In the genomic region with DNA sequence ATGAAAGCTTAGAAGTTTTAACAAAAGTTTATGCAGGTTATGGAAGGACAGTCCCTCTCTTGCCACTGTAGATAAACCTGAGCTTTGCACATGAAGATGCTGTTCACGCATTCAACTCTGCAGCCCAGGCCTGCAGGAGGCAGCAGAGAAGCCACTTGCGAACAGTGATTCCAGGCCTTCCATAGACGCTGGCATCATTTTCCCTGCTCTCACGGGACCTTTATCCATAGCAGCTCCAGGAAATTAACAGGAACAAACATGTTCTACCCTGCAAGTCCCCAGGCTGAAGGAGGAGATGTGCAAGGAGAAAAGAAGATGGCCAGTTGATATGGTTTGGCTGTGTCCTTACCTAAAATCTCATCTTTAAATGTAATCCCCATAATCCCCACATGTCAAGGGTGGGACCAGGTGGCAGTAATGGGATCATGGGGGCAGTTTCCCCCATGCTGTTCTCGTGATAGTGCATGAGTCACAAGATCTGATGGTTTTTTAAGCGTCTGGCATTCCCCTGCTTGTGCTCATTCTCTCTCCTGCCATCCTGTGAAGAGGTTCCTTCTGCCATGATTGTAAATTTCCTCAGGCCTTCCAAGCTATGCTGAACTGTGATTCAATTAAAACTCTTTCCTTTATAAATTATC, we compare ENCODE assay signal across 12 cellular contexts. TPM values are rescaled to one million over a fixed set of nuclear protein-coding genes. Genes with fewer than 3 reads are reported as not detected.
A peak's percentile ranks its signal among the peaks of the same experiment; 100 is the strongest.
DNase-seq lines count a peak whose midpoint lies in the region; ATAC-seq, FAIRE-seq and TF ChIP-seq lines count a peak whose summit lies in the region.
"Had no signal": no experiment of that assay in that cellular context is flagged by ENCODE, and none has a peak within 500 bp of the region (broad histone marks: within the 10 kb centered on the region; RNA-seq: fewer than 3 reads in every experiment).

No MANE protein-coding gene starts in this region.

- H3K9me3 ChIP-seq in GM12878 (replicated peaks; ENCODE audit: control insufficient read depth, insufficient read depth, low read length): no peaks in the 10 kb centered on the region
- H3K9me3 ChIP-seq in sigmoid colon: no peaks in the 10 kb centered on the region

- no peak overlapping the region for H3K4me2 ChIP-seq in GM12878 (ENCODE audit: control insufficient read depth, insufficient read depth)

- SMC1A ChIA-PET in GM12878 (lab: Charles Lee; ENCODE audit: uncharacterized antibody, unreplicated experiment): interaction anchor here (0.7 to 5.0 kb wide), 7 partner anchors 9 to 90 kb away, joined by 3 to 35 read pairs (median 3); no protein-coding TSS in a partner anchor

- RAD21 ChIA-PET in GM12878 (lab: Charles Lee; ENCODE audit: unreplicated experiment): interaction anchor here (1.5 to 3.0 kb wide), 3 partner anchors 47 to 89 kb away, joined by 3 to 17 read pairs (median 3); no protein-coding TSS in a partner anchor

- H3K4me3 ChIP-seq in HFF-Myc (replicated peaks; ENCODE audit: low read depth, low read length) (no peak overlapping the region), GM12878 (no peak overlapping the region), sigmoid colon (no peak overlapping the region)
- H3K4me3 ChIP-seq: SK-N-MC had no signal

- H3K79me2 ChIP-seq in GM12878 (ENCODE audit: control insufficient read depth, insufficient read depth, low read length): no peaks in the 10 kb centered on the region

- TF ChIP-seq POLR2A in GM12878 (IDR thresholded peaks at IDR 0.05; ENCODE audit: low read depth, low read length) (no peak), sigmoid colon (IDR thresholded peaks at IDR 0.05) (no peak)

- TF ChIP-seq EP300 in GM12878 (IDR thresholded peaks at IDR 0.05; ENCODE audit: borderline replicate concordance in 1 of 2, control insufficient read depth in 1 of 2, low read depth in 2 of 2, low read length in 2 of 2) (no peak), sigmoid colon (IDR thresholded peaks at IDR 0.05) (no peak)

- TF ChIP-seq CTCF in HFF-Myc (IDR thresholded peaks at IDR 0.05; ENCODE audit: low read depth, low read length, missing control alignments) (peak; percentile 34), GM12878 (IDR thresholded peaks at IDR 0.05 in 2 of 3, conservative IDR thresholded peaks at IDR 0.05 in 1 of 3; ENCODE audit: control insufficient read depth in 2 of 3, extremely low read depth in 1 of 3, insufficient read depth in 1 of 3, low read depth in 3 of 3, low read length in 3 of 3) (peak; percentile 12 to 29 (median 16); a peak in 3 of 6 replicates), mesothelial cell of epicardium (IDR thresholded peaks at IDR 0.05; ENCODE audit: unreplicated experiment) (no peak), sigmoid colon (IDR thresholded peaks at IDR 0.05) (no peak)

- H3K36me3 ChIP-seq in GM12878 (ENCODE audit: control insufficient read depth in 2 of 2, insufficient read depth in 2 of 2, low read length in 1 of 2) (peaks cover 0 to 4% of the 10 kb centered on the region in 2 experiments; a peak in 2 of 4 replicates), sigmoid colon (no peaks in the 10 kb centered on the region)

- POLR2A ChIA-PET in GM12878 (lab: Charles Lee): no interaction called here

- H4K20me1 ChIP-seq in GM12878 (ENCODE audit: control insufficient read depth, insufficient read depth): no peaks in the 10 kb centered on the region

- H2AFZ ChIP-seq in GM12878 (ENCODE audit: control insufficient read depth, low read depth, low read length): no peak overlapping the region

- H3K9ac ChIP-seq in GM12878 (ENCODE audit: control insufficient read depth, insufficient read depth, low read length): no peak overlapping the region

- H3K27me3 ChIP-seq in GM12878 (replicated peaks in 1 of 2; ENCODE audit: control insufficient read depth in 2 of 2, insufficient read depth in 2 of 2, low read length in 1 of 2) (no peaks in the 10 kb centered on the region), sigmoid colon (no peaks in the 10 kb centered on the region)

- FAIRE-seq in GM12878 (lab: Jason Lieb, UNC): no peak
- FAIRE-seq: islet of Langerhans had no signal

- ATAC-seq in GM12878: no peak; the same call in 2 of the 3 replicates

- H3K4me3 Mint-ChIP-seq in mesothelial cell of epicardium: no peak overlapping the region

- intact Hi-C loops in GM12878 (cut with micrococcal nuclease; ENCODE audit: unreplicated experiment): loop anchor here (5.0 kb wide), 1 partner anchor 89 kb away; no protein-coding TSS in a partner anchor
- intact Hi-C loops in sigmoid colon (cut with DNase I): no loop called here

- H3K27ac ChIP-seq in GM12878 (ENCODE audit: control insufficient read depth, insufficient read depth) (no peak overlapping the region), sigmoid colon (no peak overlapping the region)
- H3K27ac ChIP-seq: SK-N-MC had no signal

- WGBS in GM12878 (ENCODE audit: insufficient coverage, insufficient replicate concordance, low lambda C conversion rate, missing lambda C conversion rate): 74% methylated on average over 6 of the region's 6 CpGs
- 91 to 92% methylated on average over 6 of the region's 6 CpGs for WGBS in sigmoid colon, 2 donors

- peaks cover 46% of the 10 kb centered on the region for H3K4me1 Mint-ChIP-seq in mesothelial cell of epicardium

- H3K9me3 Mint-ChIP-seq in mesothelial cell of epicardium: peaks cover 14% of the 10 kb centered on the region

- TF ChIP-seq RAD21 in GM12878 (IDR thresholded peaks at IDR 0.05; ENCODE audit: insufficient read depth, low read depth, low read length): no peak

- H3K27me3 Mint-ChIP-seq in mesothelial cell of epicardium (ENCODE audit: low read depth): no peaks in the 10 kb centered on the region

- BruUV-seq in GM12878 (replicated peaks; lab: Mats Ljungman, UMichigan): no TSS peak

- in situ Hi-C loops in GM12878 (cut with MboI): no loop called here

- DNase-seq in DMS53 treated with DMSO at 0.1 percent for 48 hours (lab: John Stamatoyannopoulos, UW; ENCODE audit: unreplicated experiment) (peak; percentile 17), HFF-Myc (ENCODE audit: extremely low read depth, low read depth) (no peak), GM12878 (ENCODE audit: low read depth, low spot score) (no peak), mesothelial cell of epicardium (ENCODE audit: low spot score in 2 of 2, unreplicated experiment in 2 of 2) (no peak), NCI-H2107 (lab: John Stamatoyannopoulos, UW) (no peak), NCI-H2171 treated with DMSO at 0.1 percent for 48 hours (lab: John Stamatoyannopoulos, UW) (no peak), sigmoid colon (no peak), anterior cingulate cortex (lab: John Stamatoyannopoulos, UW) (no peak)
- DNase-seq: NCI-H1694 treated with DMSO at 0.1 percent for 48 hours had no signal

- CTCF ChIA-PET in GM12878 (lab: Yijun Ruan, JAX): interaction anchor here (0.7 to 5.2 kb wide), 6 partner anchors 10 to 354 kb away, joined by 3 to 27 read pairs (median 5); no protein-coding TSS in a partner anchor

- peak overlapping the region; percentile 58 for H3K27ac Mint-ChIP-seq in mesothelial cell of epicardium

- H3K4me1 ChIP-seq in GM12878 (ENCODE audit: control insufficient read depth, insufficient read depth, low read length) (no peaks in the 10 kb centered on the region; the same call in 1 of the 2 replicates), sigmoid colon (peaks cover 0 to 15% (median 3%) of the 10 kb centered on the region in 4 donors)

- peaks cover 2% of the 10 kb centered on the region for H3K36me3 Mint-ChIP-seq in mesothelial cell of epicardium

RNA-seq across cellular contexts. Expression of gene ERP27, which starts 2.0 kb away (rescaled TPM):
- 6.5 and 6.7 TPM in 2 replicates for total RNA-seq in GM12878 (2013; cell fraction: nucleolus; rRNA removed)
- 1.0 and 1.6 TPM in 2 replicates for total RNA-seq in GM12878 (2014; rRNA removed)
- 1.5 and 1.8 TPM in 2 replicates for total RNA-seq in GM12878 (2014; rRNA removed; fragmentation: Illumina TruSeq; extraction: Trizol)
- 0.93 and 1.1 TPM in 2 replicates for total RNA-seq in GM12878 (2021)
- 0.96 TPM for polyA plus RNA-seq in GM12878 (2011; ENCODE audit: low read depth)
- polyA plus RNA-seq in GM12878 (2011; rRNA removed): 2.0 and 2.1 TPM in 2 replicates
- 0.55 and 0.64 TPM in 2 replicates for polyA plus RNA-seq in GM12878 (2011; cell fraction: cytosol; rRNA removed)
- 2.3 and 2.5 TPM in 2 replicates for polyA plus RNA-seq in GM12878 (2011; cell fraction: nucleus; rRNA removed)
- polyA plus RNA-seq in GM12878 (2012): 1.1 and 1.4 TPM in 2 replicates
- polyA plus RNA-seq in GM12878 (2014; fragmentation: Illumina TruSeq; extraction: Trizol): 1.5 and 2.4 TPM in 2 replicates
- polyA plus RNA-seq in GM12878 (2014; fragmentation: Nextera tagmentation; extraction: Ambion mirVana): 1 to 10 TPM in 1 of 2 experiments, under 1 TPM in 1; 0.91 to 1.3 TPM
- 0.90 and 1.5 TPM in 2 replicates for polyA plus RNA-seq in GM12878 (2014; rRNA removed)
- 1 to 10 TPM in 1 of 2 experiments, under 1 TPM in 1; 0.95 to 1.7 TPM for polyA plus RNA-seq in GM12878 (2016; fragmentation: Nextera tagmentation; extraction: Ambion mirVana)
- polyA minus RNA-seq in GM12878 (2011; rRNA and poly(A)+ RNA removed): 2.0 and 2.4 TPM in 2 replicates
- not detected in 2 replicates for polyA minus RNA-seq in GM12878 (2011; cell fraction: cytosol; rRNA and poly(A)+ RNA removed)
- 3.3 and 7.4 TPM in 2 replicates for polyA minus RNA-seq in GM12878 (2011; cell fraction: nucleus; rRNA and poly(A)+ RNA removed)
- 55.2 to 60.4 TPM (median 58.1 TPM) in 3 replicates for total RNA-seq in mesothelial cell of epicardium
- not detected for total RNA-seq in sigmoid colon
- 1 to 10 TPM in 1 of 3 donors, under 1 TPM in 2; 0.23 to 2.3 (median 0.60) TPM for polyA plus RNA-seq in sigmoid colon

RNA-seq across cellular contexts. Expression of gene ARHGDIB, which starts 25.1 kb away (rescaled TPM):
- 164 and 166 TPM in 2 replicates for total RNA-seq in GM12878 (2013; cell fraction: nucleolus; rRNA removed)
- total RNA-seq in GM12878 (2014; rRNA removed): 916 and 989 TPM in 2 replicates
- total RNA-seq in GM12878 (2014; rRNA removed; fragmentation: Illumina TruSeq; extraction: Trizol): 1,126 and 1,183 TPM in 2 replicates
- total RNA-seq in GM12878 (2021): 793 and 796 TPM in 2 replicates
- polyA plus RNA-seq in GM12878 (2011; ENCODE audit: low read depth): 886 TPM
- polyA plus RNA-seq in GM12878 (2011; rRNA removed): 1,451 and 1,700 TPM in 2 replicates
- polyA plus RNA-seq in GM12878 (2011; cell fraction: cytosol; rRNA removed): 1,936 and 2,352 TPM in 2 replicates
- 633 and 740 TPM in 2 replicates for polyA plus RNA-seq in GM12878 (2011; cell fraction: nucleus; rRNA removed)
- polyA plus RNA-seq in GM12878 (2012): 908 and 964 TPM in 2 replicates
- polyA plus RNA-seq in GM12878 (2014; fragmentation: Illumina TruSeq; extraction: Trizol): 2,158 and 2,397 TPM in 2 replicates
- 1,000 to 10,000 TPM; 2,339 to 2,849 TPM for polyA plus RNA-seq in GM12878 (2014; fragmentation: Nextera tagmentation; extraction: Ambion mirVana)
- 954 and 1,483 TPM in 2 replicates for polyA plus RNA-seq in GM12878 (2014; rRNA removed)
- 1,000 to 10,000 TPM; 1,165 to 1,209 TPM for polyA plus RNA-seq in GM12878 (2016; fragmentation: Nextera tagmentation; extraction: Ambion mirVana)
- 1,338 and 1,379 TPM in 2 replicates for polyA minus RNA-seq in GM12878 (2011; rRNA and poly(A)+ RNA removed)
- polyA minus RNA-seq in GM12878 (2011; cell fraction: cytosol; rRNA and poly(A)+ RNA removed): 231 and 269 TPM in 2 replicates
- 159 and 240 TPM in 2 replicates for polyA minus RNA-seq in GM12878 (2011; cell fraction: nucleus; rRNA and poly(A)+ RNA removed)
- 26.2 to 30.1 TPM (median 28.5 TPM) in 3 replicates for total RNA-seq in mesothelial cell of epicardium
- 10 to 100 TPM; 21.0 to 71.4 (median 48.8) TPM for total RNA-seq in sigmoid colon
- polyA plus RNA-seq in sigmoid colon: 100 to 1,000 TPM in 1 of 3 donors, 10 to 100 TPM in 2; 89.5 to 304 (median 93.4) TPM

RNA-seq across cellular contexts. Expression of gene PDE6H, which starts 36.5 kb away (rescaled TPM):
- not detected in 2 replicates for total RNA-seq in GM12878 (2013; cell fraction: nucleolus; rRNA removed)
- total RNA-seq in GM12878 (2014; rRNA removed) (0.33 TPM in 1 of 2 replicates, not detected in the other), GM12878 (2014; rRNA removed; fragmentation: Illumina TruSeq; extraction: Trizol) (not detected in 2 replicates), GM12878 (2021) (not detected in 2 replicates), mesothelial cell of epicardium (not detected in 3 replicates), sigmoid colon (not detected)
- not detected for polyA plus RNA-seq in GM12878 (2011; ENCODE audit: low read depth)
- polyA plus RNA-seq in GM12878 (2011; rRNA removed) (0.16 and 0.29 TPM in 2 replicates), GM12878 (2014; fragmentation: Illumina TruSeq; extraction: Trizol) (not detected in 2 replicates), GM12878 (2014; fragmentation: Nextera tagmentation; extraction: Ambion mirVana) (not detected), GM12878 (2014; rRNA removed) (not detected in 2 replicates), GM12878 (2016; fragmentation: Nextera tagmentation; extraction: Ambion mirVana) (not detected), sigmoid colon (not detected)
- not detected in 2 replicates for polyA plus RNA-seq in GM12878 (2011; cell fraction: cytosol; rRNA removed)
- polyA plus RNA-seq in GM12878 (2011; cell fraction: nucleus; rRNA removed): 0.20 and 0.34 TPM in 2 replicates
- not detected in 2 replicates for polyA plus RNA-seq in GM12878 (2012)
- polyA minus RNA-seq in GM12878 (2011; rRNA and poly(A)+ RNA removed): not detected in 2 replicates
- polyA minus RNA-seq in GM12878 (2011; cell fraction: cytosol; rRNA and poly(A)+ RNA removed): not detected in 2 replicates
- not detected in 2 replicates for polyA minus RNA-seq in GM12878 (2011; cell fraction: nucleus; rRNA and poly(A)+ RNA removed)
- total RNA-seq: renal cortical epithelial cell had no signal

RNA-seq across cellular contexts. Expression of gene MGP, which starts 50.7 kb away (rescaled TPM):
- total RNA-seq in GM12878 (2013; cell fraction: nucleolus; rRNA removed): not detected in 2 replicates
- total RNA-seq in GM12878 (2014; rRNA removed) (not detected in 2 replicates), GM12878 (2014; rRNA removed; fragmentation: Illumina TruSeq; extraction: Trizol) (not detected in 2 replicates), GM12878 (2021) (0.58 and 1.2 TPM in 2 replicates), mesothelial cell of epicardium (202 to 221 TPM (median 202 TPM) in 3 replicates), sigmoid colon (1,000 to 10,000 TPM in 3 of 4 donors, 100 to 1,000 TPM in 1; 984 to 2,103 (median 1,249) TPM)
- polyA plus RNA-seq in GM12878 (2011; ENCODE audit: low read depth): not detected
- polyA plus RNA-seq in GM12878 (2011; rRNA removed) (not detected in 2 replicates), GM12878 (2014; fragmentation: Illumina TruSeq; extraction: Trizol) (not detected in 2 replicates), GM12878 (2014; fragmentation: Nextera tagmentation; extraction: Ambion mirVana) (not detected), GM12878 (2014; rRNA removed) (not detected in 2 replicates), GM12878 (2016; fragmentation: Nextera tagmentation; extraction: Ambion mirVana) (under 1 TPM in 1 of 2 experiments, not detected in 1; 0.21 TPM), sigmoid colon (100 to 1,000 TPM in 2 of 3 donors, 10 to 100 TPM in 1; 21.7 to 436 (median 179) TPM)
- polyA plus RNA-seq in GM12878 (2011; cell fraction: cytosol; rRNA removed): not detected in 2 replicates
- 0.07 TPM in 1 of 2 replicates, not detected in the other for polyA plus RNA-seq in GM12878 (2011; cell fraction: nucleus; rRNA removed)
- not detected in 2 replicates for polyA plus RNA-seq in GM12878 (2012)
- not detected in 2 replicates for polyA minus RNA-seq in GM12878 (2011; rRNA and poly(A)+ RNA removed)
- polyA minus RNA-seq in GM12878 (2011; cell fraction: cytosol; rRNA and poly(A)+ RNA removed): not detected in 2 replicates
- polyA minus RNA-seq in GM12878 (2011; cell fraction: nucleus; rRNA and poly(A)+ RNA removed): not detected in 2 replicates

Comparison
In these comparisons a context has a peak if more than half of its experiments do, and no peak if none do; other contexts are left out.
1. CTCF ChIP-seq: peak in HFF-Myc (single experiment) and GM12878 (3 of 3); none in mesothelial cell of epicardium (single experiment) and sigmoid colon (0 of 4).